ENCODE assay signal across 1 cellular context in the genomic region with DNA sequence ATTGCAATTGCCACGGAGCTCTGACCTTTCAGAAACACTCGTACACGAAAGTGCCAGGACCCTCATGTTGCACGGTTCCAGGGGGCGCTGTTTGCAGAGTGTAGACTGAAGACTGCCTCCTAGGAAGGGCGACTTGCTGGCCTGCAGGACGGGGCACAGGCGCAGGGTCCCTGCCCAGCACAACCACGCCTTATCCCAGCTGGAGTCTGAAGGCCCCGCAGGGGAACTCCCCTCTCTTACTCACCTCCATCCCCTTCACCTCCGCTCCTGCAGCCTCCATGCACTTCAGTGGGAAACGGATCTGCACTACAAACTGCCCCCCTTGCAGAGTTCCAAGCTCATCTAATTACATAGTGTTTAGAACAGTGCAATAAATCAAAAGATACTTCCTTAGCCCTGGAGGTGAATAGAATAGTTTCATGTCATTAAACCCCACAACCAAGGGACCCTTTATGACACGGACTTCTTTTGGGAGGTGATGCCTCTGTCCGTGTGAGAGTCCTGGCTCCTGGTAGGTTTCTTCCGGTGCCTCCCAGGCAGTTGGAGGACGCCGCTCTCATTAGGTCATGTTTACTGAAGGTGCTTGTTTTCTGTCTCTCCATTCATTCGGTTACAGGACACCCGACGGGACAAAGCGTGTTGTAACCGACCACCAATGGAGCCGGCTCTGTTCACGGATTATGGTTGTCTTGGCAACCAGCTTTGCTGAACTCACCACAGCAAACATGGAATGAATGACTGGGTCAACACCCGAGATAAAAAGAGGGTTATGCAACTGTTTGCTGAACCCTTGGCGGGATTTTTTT.
TF ChIP-seq lines count a peak whose summit lies in the region.

No MANE protein-coding gene starts in this region.

TF ChIP-seq in HepG2, 621 proteins besides CTCF, POLR2A, EP300 and RAD21 (continued from another document):
- TF ChIP-seq, protein P1, sequence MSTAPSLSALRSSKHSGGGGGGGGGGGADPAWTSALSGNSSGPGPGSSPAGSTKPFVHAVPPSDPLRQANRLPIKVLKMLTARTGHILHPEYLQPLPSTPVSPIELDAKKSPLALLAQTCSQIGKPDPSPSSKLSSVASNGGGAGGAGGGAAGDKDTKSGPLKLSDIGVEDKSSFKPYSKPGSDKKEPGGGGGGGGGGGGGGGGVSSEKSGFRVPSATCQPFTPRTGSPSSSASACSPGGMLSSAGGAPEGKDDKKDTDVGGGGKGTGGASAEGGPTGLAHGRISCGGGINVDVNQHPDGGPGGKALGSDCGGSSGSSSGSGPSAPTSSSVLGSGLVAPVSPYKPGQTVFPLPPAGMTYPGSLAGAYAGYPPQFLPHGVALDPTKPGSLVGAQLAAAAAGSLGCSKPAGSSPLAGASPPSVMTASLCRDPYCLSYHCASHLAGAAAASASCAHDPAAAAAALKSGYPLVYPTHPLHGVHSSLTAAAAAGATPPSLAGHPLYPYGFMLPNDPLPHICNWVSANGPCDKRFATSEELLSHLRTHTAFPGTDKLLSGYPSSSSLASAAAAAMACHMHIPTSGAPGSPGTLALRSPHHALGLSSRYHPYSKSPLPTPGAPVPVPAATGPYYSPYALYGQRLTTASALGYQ (CRISPR knock-in tag; IDR thresholded peaks at IDR 0.05) = peak; percentile 95
- TF ChIP-seq ATF1 (CRISPR knock-in tag; IDR thresholded peaks at IDR 0.05) = no peak
- peak; percentile 95 for TF ChIP-seq CEBPB (IDR thresholded peaks at IDR 0.05; ENCODE audit: borderline replicate concordance, low read depth, low read length)
- peak; percentile 79 for TF ChIP-seq KMT2A (CRISPR knock-in tag; IDR thresholded peaks at IDR 0.05)
- peak; percentile 59; the same call in 1 of the 2 replicates for TF ChIP-seq ZNF367 (CRISPR knock-in tag; IDR thresholded peaks at IDR 0.05; ENCODE audit: borderline replicate concordance)
- no peak for TF ChIP-seq RORA (CRISPR knock-in tag; IDR thresholded peaks at IDR 0.05)
- TF ChIP-seq, protein P2, sequence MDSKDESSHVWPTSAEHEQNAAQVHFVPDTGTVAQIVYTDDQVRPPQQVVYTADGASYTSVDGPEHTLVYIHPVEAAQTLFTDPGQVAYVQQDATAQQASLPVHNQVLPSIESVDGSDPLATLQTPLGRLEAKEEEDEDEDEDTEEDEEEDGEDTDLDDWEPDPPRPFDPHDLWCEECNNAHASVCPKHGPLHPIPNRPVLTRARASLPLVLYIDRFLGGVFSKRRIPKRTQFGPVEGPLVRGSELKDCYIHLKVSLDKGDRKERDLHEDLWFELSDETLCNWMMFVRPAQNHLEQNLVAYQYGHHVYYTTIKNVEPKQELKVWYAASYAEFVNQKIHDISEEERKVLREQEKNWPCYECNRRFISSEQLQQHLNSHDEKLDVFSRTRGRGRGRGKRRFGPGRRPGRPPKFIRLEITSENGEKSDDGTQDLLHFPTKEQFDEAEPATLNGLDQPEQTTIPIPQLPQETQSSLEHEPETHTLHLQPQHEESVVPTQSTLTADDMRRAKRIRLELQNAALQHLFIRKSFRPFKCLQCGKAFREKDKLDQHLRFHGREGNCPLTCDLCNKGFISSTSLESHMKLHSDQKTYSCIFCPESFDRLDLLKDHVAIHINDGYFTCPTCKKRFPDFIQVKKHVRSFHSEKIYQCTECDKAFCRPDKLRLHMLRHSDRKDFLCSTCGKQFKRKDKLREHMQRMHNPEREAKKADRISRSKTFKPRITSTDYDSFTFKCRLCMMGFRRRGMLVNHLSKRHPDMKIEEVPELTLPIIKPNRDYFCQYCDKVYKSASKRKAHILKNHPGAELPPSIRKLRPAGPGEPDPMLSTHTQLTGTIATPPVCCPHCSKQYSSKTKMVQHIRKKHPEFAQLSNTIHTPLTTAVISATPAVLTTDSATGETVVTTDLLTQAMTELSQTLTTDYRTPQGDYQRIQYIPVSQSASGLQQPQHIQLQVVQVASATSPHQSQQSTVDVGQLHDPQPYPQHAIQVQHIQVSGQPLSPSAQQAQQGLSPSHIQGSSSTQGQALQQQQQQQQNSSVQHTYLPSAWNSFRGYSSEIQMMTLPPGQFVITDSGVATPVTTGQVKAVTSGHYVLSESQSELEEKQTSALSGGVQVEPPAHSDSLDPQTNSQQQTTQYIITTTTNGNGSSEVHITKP (CRISPR knock-in tag; IDR thresholded peaks at IDR 0.05; ENCODE audit: low read depth) = peak; percentile 43; the same call in 1 of the 2 replicates
- TF ChIP-seq, protein P3, sequence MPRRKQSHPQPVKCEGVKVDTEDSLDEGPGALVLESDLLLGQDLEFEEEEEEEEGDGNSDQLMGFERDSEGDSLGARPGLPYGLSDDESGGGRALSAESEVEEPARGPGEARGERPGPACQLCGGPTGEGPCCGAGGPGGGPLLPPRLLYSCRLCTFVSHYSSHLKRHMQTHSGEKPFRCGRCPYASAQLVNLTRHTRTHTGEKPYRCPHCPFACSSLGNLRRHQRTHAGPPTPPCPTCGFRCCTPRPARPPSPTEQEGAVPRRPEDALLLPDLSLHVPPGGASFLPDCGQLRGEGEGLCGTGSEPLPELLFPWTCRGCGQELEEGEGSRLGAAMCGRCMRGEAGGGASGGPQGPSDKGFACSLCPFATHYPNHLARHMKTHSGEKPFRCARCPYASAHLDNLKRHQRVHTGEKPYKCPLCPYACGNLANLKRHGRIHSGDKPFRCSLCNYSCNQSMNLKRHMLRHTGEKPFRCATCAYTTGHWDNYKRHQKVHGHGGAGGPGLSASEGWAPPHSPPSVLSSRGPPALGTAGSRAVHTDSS (CRISPR knock-in tag; conservative IDR thresholded peaks at IDR 0.05) = no peak
- no peak for TF ChIP-seq SP140L (CRISPR knock-in tag; IDR thresholded peaks at IDR 0.05; ENCODE audit: borderline replicate concordance)
- peak; percentile 70; the same call in 1 of the 2 replicates for TF ChIP-seq CCDC6 (CRISPR knock-in tag; IDR thresholded peaks at IDR 0.05)
- no peak for TF ChIP-seq ZNF17 (CRISPR knock-in tag; IDR thresholded peaks at IDR 0.05)
- TF ChIP-seq AHR (CRISPR knock-in tag; IDR thresholded peaks at IDR 0.05) = no peak
- no peak for TF ChIP-seq NR1H2 (CRISPR knock-in tag; IDR thresholded peaks at IDR 0.05; ENCODE audit: borderline replicate concordance, low read depth)
- TF ChIP-seq, protein P4, sequence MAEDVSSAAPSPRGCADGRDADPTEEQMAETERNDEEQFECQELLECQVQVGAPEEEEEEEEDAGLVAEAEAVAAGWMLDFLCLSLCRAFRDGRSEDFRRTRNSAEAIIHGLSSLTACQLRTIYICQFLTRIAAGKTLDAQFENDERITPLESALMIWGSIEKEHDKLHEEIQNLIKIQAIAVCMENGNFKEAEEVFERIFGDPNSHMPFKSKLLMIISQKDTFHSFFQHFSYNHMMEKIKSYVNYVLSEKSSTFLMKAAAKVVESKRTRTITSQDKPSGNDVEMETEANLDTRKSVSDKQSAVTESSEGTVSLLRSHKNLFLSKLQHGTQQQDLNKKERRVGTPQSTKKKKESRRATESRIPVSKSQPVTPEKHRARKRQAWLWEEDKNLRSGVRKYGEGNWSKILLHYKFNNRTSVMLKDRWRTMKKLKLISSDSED (CRISPR knock-in tag; IDR thresholded peaks at IDR 0.05) = no peak
- peak; percentile 84; the same call in 1 of the 2 replicates for TF ChIP-seq ATM (IDR thresholded peaks at IDR 0.05; ENCODE audit: borderline replicate concordance)
- TF ChIP-seq, protein P5, sequence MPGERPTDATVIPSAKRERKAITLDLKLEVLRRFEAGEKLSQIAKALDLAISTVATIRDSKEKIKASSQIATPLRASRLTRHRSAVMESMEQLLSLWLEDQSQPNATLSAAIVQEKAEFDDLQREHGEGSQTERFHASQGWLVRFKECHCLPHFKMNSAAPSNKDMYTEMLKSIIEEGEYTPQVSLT (CRISPR knock-in tag; IDR thresholded peaks at IDR 0.05; ENCODE audit: borderline replicate concordance, low read depth) = no peak
- TF ChIP-seq ZNF468 (CRISPR knock-in tag; IDR thresholded peaks at IDR 0.05) = no peak
- TF ChIP-seq NR2F6 (IDR thresholded peaks at IDR 0.05) = peak; percentile 88
- peak; percentile 86 for TF ChIP-seq NR2F6 (CRISPR knock-in tag; IDR thresholded peaks at IDR 0.05)
- TF ChIP-seq, protein P6, sequence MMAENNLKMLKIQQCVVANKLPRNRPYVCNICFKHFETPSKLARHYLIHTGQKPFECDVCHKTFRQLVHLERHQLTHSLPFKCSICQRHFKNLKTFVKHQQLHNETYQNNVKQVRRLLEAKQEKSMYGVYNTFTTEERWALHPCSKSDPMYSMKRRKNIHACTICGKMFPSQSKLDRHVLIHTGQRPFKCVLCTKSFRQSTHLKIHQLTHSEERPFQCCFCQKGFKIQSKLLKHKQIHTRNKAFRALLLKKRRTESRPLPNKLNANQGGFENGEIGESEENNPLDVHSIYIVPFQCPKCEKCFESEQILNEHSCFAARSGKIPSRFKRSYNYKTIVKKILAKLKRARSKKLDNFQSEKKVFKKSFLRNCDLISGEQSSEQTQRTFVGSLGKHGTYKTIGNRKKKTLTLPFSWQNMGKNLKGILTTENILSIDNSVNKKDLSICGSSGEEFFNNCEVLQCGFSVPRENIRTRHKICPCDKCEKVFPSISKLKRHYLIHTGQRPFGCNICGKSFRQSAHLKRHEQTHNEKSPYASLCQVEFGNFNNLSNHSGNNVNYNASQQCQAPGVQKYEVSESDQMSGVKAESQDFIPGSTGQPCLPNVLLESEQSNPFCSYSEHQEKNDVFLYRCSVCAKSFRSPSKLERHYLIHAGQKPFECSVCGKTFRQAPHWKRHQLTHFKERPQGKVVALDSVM (CRISPR knock-in tag; IDR thresholded peaks at IDR 0.05) = peak; percentile 71
- TF ChIP-seq ZSCAN22 (CRISPR knock-in tag; IDR thresholded peaks at IDR 0.05) = no peak
- no peak for TF ChIP-seq ZNF354B (CRISPR knock-in tag; IDR thresholded peaks at IDR 0.05)
- TF ChIP-seq THAP11 (CRISPR knock-in tag; IDR thresholded peaks at IDR 0.05) = peak; percentile 59
- no peak for TF ChIP-seq TAF15 (IDR thresholded peaks at IDR 0.05; ENCODE audit: low read depth, low read length, poor library complexity, severe bottlenecking)
- TF ChIP-seq ZNF589 (CRISPR knock-in tag; conservative IDR thresholded peaks at IDR 0.05) = peak; percentile 41; the same call in 1 of the 2 replicates
- TF ChIP-seq NCOA2 (CRISPR knock-in tag; IDR thresholded peaks at IDR 0.05) = peak; percentile 99
- TF ChIP-seq TMF1 (CRISPR knock-in tag; IDR thresholded peaks at IDR 0.05; ENCODE audit: low read depth) = no peak
- no peak for TF ChIP-seq ZMAT3 (CRISPR knock-in tag; conservative IDR thresholded peaks at IDR 0.05)
